Comparison of ENCODE assay signal across 34 cellular contexts in genomic region chr19:50562329-50562728, GRCh38. TPM values are rescaled to one million over a fixed set of nuclear protein-coding genes. Genes with fewer than 3 reads are reported as not detected.
"Had no signal": no experiment of that assay in that cellular context is flagged by ENCODE, and none has a peak within 500 bp of the region (broad histone marks: within the 10 kb centered on the region; RNA-seq: fewer than 3 reads in every experiment).

No MANE protein-coding gene starts in this region.

- H3K36me3 ChIP-seq: ascending aorta, breast epithelium, Peyer's patch, SJSA1 had no signal

- DNase-seq: activated CD4-positive, alpha-beta T cell treated with anti-CD3 and anti-CD28 coated beads, Interleukin-2, amount 10 ng/mL, durations not matched to agents 24 days and 14 days; activated CD4-positive, alpha-beta T cell treated with anti-CD3 and anti-CD28 coated beads, Interleukin-2, amount 50 U/mL, for 4 hours; activated CD8-positive, alpha-beta T cell treated with anti-CD3 and anti-CD28 coated beads for 36 hours; activated gamma-delta T cell; activated naive CD4-positive, alpha-beta T cell treated with Interleukin-2 at 50 U/mL for 16 hours; activated naive CD8-positive, alpha-beta T cell treated with anti-CD3 and anti-CD28 coated beads, Interleukin-2, amount 10 ng/mL, durations not matched to agents 7 days and 5 days; activated T-cell treated with anti-CD3 and anti-CD28 coated beads, Interleukin-2, amount 50 U/mL, for 24 hours; amygdala; MM.1S; MV-4-11; NCI-H1092; NCI-H1436 treated with DMSO at 0.1 percent for 48 hours; NCI-H1694 treated with DMSO at 0.1 percent for 48 hours; NCI-H2029; NCI-H345; NCI-H510A; NCI-H526; NCI-H748 treated with DMSO at 0.1 percent for 48 hours; NK-92 treated with Interleukin-12 subunit alpha and Interleukin-12 subunit beta, amount 100 ng/mL, for 24 hours; PC-3; Peyer's patch; RPMI8226; SHP77 treated with DMSO at 0.1 percent for 48 hours; SK-N-SH had no signal

- H3K4me1 ChIP-seq: ascending aorta, breast epithelium, SJSA1 had no signal

- H3K27ac Mint-ChIP-seq: activated CD4-positive, alpha-beta T cell treated with anti-CD3 and anti-CD28 coated beads, Interleukin-2, amount 10 ng/mL, durations not matched to agents 24 days and 14 days; activated CD8-positive, alpha-beta T cell treated with anti-CD3 and anti-CD28 coated beads for 36 hours; activated naive CD4-positive, alpha-beta T cell treated with anti-CD3 and anti-CD28 coated beads, Interleukin-2, amount 50 U/mL, for 24 hours; activated naive CD8-positive, alpha-beta T cell treated with anti-CD3 and anti-CD28 coated beads, Interleukin-2, amount 10 ng/mL, durations not matched to agents 7 days and 5 days; activated T-cell treated with anti-CD3 and anti-CD28 coated beads, Interleukin-2, amount 50 U/mL, for 24 hours; activated T-helper 2 cell treated with anti-CD3 and anti-CD28 coated beads, Interferon-gamma antibody, Interleukin-2, Interleukin-4, amounts not matched to agents 10 μg/mL and 5 μg/mL and 100 μg/mL, durations not matched to agents 14 hours and 24 hours and 36 hours; T-helper 1 cell treated with Interleukin-12 subunit alpha and Interleukin-12 subunit beta and Interleukin-4 antibody, amounts not matched to agents 30 μg/mL and 1 μg/mL, for 36 hours had no signal

- H3K4me3 ChIP-seq: ascending aorta, breast epithelium, Peyer's patch, SJSA1 had no signal

- H3K36me3 Mint-ChIP-seq: activated naive CD4-positive, alpha-beta T cell treated with anti-CD3 and anti-CD28 coated beads, Interleukin-2, amount 50 U/mL, for 24 hours; activated naive CD8-positive, alpha-beta T cell treated with anti-CD3 and anti-CD28 coated beads, Interleukin-2, amount 10 ng/mL, durations not matched to agents 7 days and 5 days had no signal

- H3K4me2 ChIP-seq: KMS-11, SK-N-SH had no signal

- H3K9ac ChIP-seq: KMS-11, SK-N-SH had no signal

- H3K27ac ChIP-seq: ascending aorta, breast epithelium, KMS-11, Peyer's patch, SJSA1 had no signal

- ATAC-seq: activated CD8-positive, alpha-beta T cell treated with anti-CD3 and anti-CD28 coated beads for 36 hours; PC-3 had no signal

- H3K9me3 ChIP-seq: ascending aorta, breast epithelium, Peyer's patch, SJSA1, SK-N-SH had no signal

- H3K9me3 Mint-ChIP-seq: activated CD4-positive, alpha-beta T cell treated with anti-CD3 and anti-CD28 coated beads, Interleukin-2, amount 10 ng/mL, durations not matched to agents 24 days and 14 days; activated CD8-positive, alpha-beta T cell treated with anti-CD3 and anti-CD28 coated beads for 36 hours; activated naive CD4-positive, alpha-beta T cell treated with anti-CD3 and anti-CD28 coated beads, Interleukin-2, amount 50 U/mL, for 24 hours; activated naive CD8-positive, alpha-beta T cell treated with anti-CD3 and anti-CD28 coated beads, Interleukin-2, amount 10 ng/mL, durations not matched to agents 7 days and 5 days; activated T-cell treated with anti-CD3 and anti-CD28 coated beads, Interleukin-2, amount 50 U/mL, for 24 hours; activated T-helper 2 cell treated with anti-CD3 and anti-CD28 coated beads, Interferon-gamma antibody, Interleukin-2, Interleukin-4, amounts not matched to agents 10 μg/mL and 5 μg/mL and 100 μg/mL, durations not matched to agents 14 hours and 24 hours and 36 hours; T-helper 1 cell treated with Interleukin-12 subunit alpha and Interleukin-12 subunit beta and Interleukin-4 antibody, amounts not matched to agents 30 μg/mL and 1 μg/mL, for 36 hours had no signal

- H3K4me3 Mint-ChIP-seq: activated CD4-positive, alpha-beta T cell treated with anti-CD3 and anti-CD28 coated beads, Interleukin-2, amount 10 ng/mL, durations not matched to agents 24 days and 14 days; activated CD8-positive, alpha-beta T cell treated with anti-CD3 and anti-CD28 coated beads for 36 hours; activated naive CD4-positive, alpha-beta T cell treated with anti-CD3 and anti-CD28 coated beads, Interleukin-2, amount 50 U/mL, for 24 hours; activated naive CD8-positive, alpha-beta T cell treated with anti-CD3 and anti-CD28 coated beads, Interleukin-2, amount 10 ng/mL, durations not matched to agents 7 days and 5 days; activated T-cell treated with anti-CD3 and anti-CD28 coated beads, Interleukin-2, amount 50 U/mL, for 24 hours; T-helper 1 cell treated with Interleukin-12 subunit alpha and Interleukin-12 subunit beta and Interleukin-4 antibody, amounts not matched to agents 30 μg/mL and 1 μg/mL, for 36 hours had no signal

RNA-seq across cellular contexts. Expression of gene LRRC4B, which starts 5.9 kb away (rescaled TPM):
- total RNA-seq: activated CD8-positive, alpha-beta memory T cell treated with anti-CD3 and anti-CD28 coated beads for 36 hours; activated CD8-positive, alpha-beta T cell treated with anti-CD3 and anti-CD28 coated beads for 36 hours; activated naive CD8-positive, alpha-beta T cell treated with anti-CD3 and anti-CD28 coated beads, Interleukin-2, amount 10 ng/mL, durations not matched to agents 7 days and 5 days; activated T-helper 2 cell treated with anti-CD3 and anti-CD28 coated beads, Interferon-gamma antibody, Interleukin-2, Interleukin-4, amounts not matched to agents 10 μg/mL and 5 μg/mL and 100 μg/mL, durations not matched to agents 14 hours and 24 hours and 36 hours; LHCN-M2; SJSA1 had no signal

RNA-seq across cellular contexts. Expression of gene ASPDH, which starts 48.6 kb away (rescaled TPM):
- total RNA-seq: activated CD4-positive, alpha-beta T cell treated with anti-CD3 and anti-CD28 coated beads, Interleukin-2, amount 10 ng/mL, durations not matched to agents 24 days and 14 days; activated CD8-positive, alpha-beta memory T cell treated with anti-CD3 and anti-CD28 coated beads for 36 hours; activated CD8-positive, alpha-beta T cell treated with anti-CD3 and anti-CD28 coated beads for 36 hours; activated naive CD8-positive, alpha-beta T cell treated with anti-CD3 and anti-CD28 coated beads, Interleukin-2, amount 10 ng/mL, durations not matched to agents 7 days and 5 days; activated T-helper 2 cell treated with anti-CD3 and anti-CD28 coated beads, Interferon-gamma antibody, Interleukin-2, Interleukin-4, amounts not matched to agents 10 μg/mL and 5 μg/mL and 100 μg/mL, durations not matched to agents 14 hours and 24 hours and 36 hours; ascending aorta; breast epithelium; cardiac septum; LHCN-M2; PC-3; SJSA1 had no signal
